In the genomic region with DNA sequence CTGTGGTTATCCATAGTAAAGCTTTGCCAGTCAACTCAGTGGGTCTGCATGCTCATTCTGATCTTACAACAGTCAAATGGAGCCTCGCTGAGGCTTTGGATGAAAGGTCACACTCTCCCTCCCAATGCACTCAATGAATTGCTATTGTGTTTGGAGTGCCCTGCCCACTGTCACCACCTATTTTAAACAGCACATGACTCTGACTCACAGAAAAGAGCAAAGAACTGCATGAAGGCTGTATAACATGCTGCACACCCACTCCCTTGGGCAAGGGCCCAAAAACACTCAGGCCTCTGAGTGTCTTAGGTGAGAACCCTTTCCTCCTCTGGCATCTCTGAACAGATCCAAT, we compare ENCODE assay signal across 8 cellular contexts.
DNase-seq lines count a peak whose midpoint lies in the region; ATAC-seq and TF ChIP-seq lines count a peak whose summit lies in the region.

No MANE protein-coding gene starts in this region.

- H3K27ac ChIP-seq in HCT116 (ENCODE audit: low read depth, low read length) (no peak overlapping the region), layer of hippocampus (ENCODE audit: low read depth, low read length) (peak overlapping the region; percentile 13)

- no peaks in the 10 kb centered on the region for H3K9me3 Mint-ChIP-seq in activated T-helper 1 cell treated with anti-CD3 and anti-CD28 coated beads, Interleukin-12 subunit alpha, Interleukin-12 subunit beta, Interleukin-2, Interleukin-4 antibody, amounts not matched to agents 30 ng/mL and 10 ng/mL and 1 ng/mL, durations not matched to agents 14 hours and 24 hours and 36 hours

- intact Hi-C loops in HCT116 (cut with micrococcal nuclease): no loop called here
- intact Hi-C loops in activated T-helper 1 cell treated with anti-CD3 and anti-CD28 coated beads, Interleukin-12 subunit alpha, Interleukin-12 subunit beta, Interleukin-2, Interleukin-4 antibody, amounts not matched to agents 30 ng/mL and 10 ng/mL and 1 ng/mL, durations not matched to agents 14 hours and 24 hours and 36 hours (cut with micrococcal nuclease): loop anchor here (1.0 kb wide), 2 partner anchors 45 to 73 kb away; no protein-coding TSS in a partner anchor

- TF ChIP-seq CTCF in HCT116 (IDR thresholded peaks at IDR 0.05 in 2 of 3, conservative IDR thresholded peaks at IDR 0.05 in 1 of 3; ENCODE audit: borderline replicate concordance in 1 of 3, insufficient read depth in 1 of 3, low read depth in 2 of 3, low read length in 2 of 3): no peak

- H3K4me1 ChIP-seq in HCT116 (ENCODE audit: control insufficient read depth in 1 of 2, insufficient read depth in 2 of 2, low read length in 2 of 2): peaks cover 9 to 52% of the 10 kb centered on the region in 2 experiments

- no peaks in the 10 kb centered on the region for H3K9me3 ChIP-seq in HCT116 (ENCODE audit: control insufficient read depth in 1 of 2, insufficient read depth in 1 of 2, low read depth in 1 of 2, low read length in 2 of 2)

- H3K4me1 Mint-ChIP-seq in activated T-helper 1 cell treated with anti-CD3 and anti-CD28 coated beads, Interleukin-12 subunit alpha, Interleukin-12 subunit beta, Interleukin-2, Interleukin-4 antibody, amounts not matched to agents 30 ng/mL and 10 ng/mL and 1 ng/mL, durations not matched to agents 14 hours and 24 hours and 36 hours (ENCODE audit: low read depth): no peaks in the 10 kb centered on the region

- RAD21 ChIA-PET in HCT116 (lab: Charles Lee; ENCODE audit: low non-redundant PET in 1 of 2, low total read pairs in 2 of 2, uncharacterized antibody in 2 of 2, unreplicated experiment in 2 of 2): no interaction called here

- no peaks in the 10 kb centered on the region for H4K20me1 ChIP-seq in HCT116 (ENCODE audit: insufficient read depth)

- H3K27me3 Mint-ChIP-seq in activated T-helper 1 cell treated with anti-CD3 and anti-CD28 coated beads, Interleukin-12 subunit alpha, Interleukin-12 subunit beta, Interleukin-2, Interleukin-4 antibody, amounts not matched to agents 30 ng/mL and 10 ng/mL and 1 ng/mL, durations not matched to agents 14 hours and 24 hours and 36 hours (ENCODE audit: insufficient read depth): peaks cover 10% of the 10 kb centered on the region

- ATAC-seq in HCT116 (peak; percentile 84), GM21381 (IDR thresholded peaks at IDR 0.05; ENCODE audit: unreplicated experiment) (no peak), HG03354 (IDR thresholded peaks at IDR 0.05; ENCODE audit: poor library complexity, severe bottlenecking, unreplicated experiment) (no peak)

- H2AFZ ChIP-seq in HCT116 (ENCODE audit: low read depth, low read length, poor library complexity, severe bottlenecking): peak overlapping the region; percentile 24

- no peaks in the 10 kb centered on the region for H3K36me3 ChIP-seq in HCT116 (ENCODE audit: control insufficient read depth in 1 of 2, insufficient read depth in 2 of 2, low read length in 2 of 2)

- H3K4me2 ChIP-seq in HCT116 (ENCODE audit: low read length): peak overlapping the region; percentile 62

- POLR2A ChIA-PET in HCT116 (lab: Charles Lee): interaction anchor here (1.1 kb wide), 1 partner anchor 31 kb away, joined by 3 read pairs; no protein-coding TSS in a partner anchor

- no peak overlapping the region for H3K27ac Mint-ChIP-seq in activated T-helper 1 cell treated with anti-CD3 and anti-CD28 coated beads, Interleukin-12 subunit alpha, Interleukin-12 subunit beta, Interleukin-2, Interleukin-4 antibody, amounts not matched to agents 30 ng/mL and 10 ng/mL and 1 ng/mL, durations not matched to agents 14 hours and 24 hours and 36 hours

- H3K9me2 ChIP-seq in HCT116 (ENCODE audit: insufficient read depth): no peaks in the 10 kb centered on the region

- 0 out of 4 replicates have a peak overlapping the region, but pooled peaks of 1 of the 2 experiments have one; percentile 5 for H3K4me3 ChIP-seq in HCT116 (replicated peaks in 1 of 2; ENCODE audit: low read depth in 1 of 2, low read length in 2 of 2)

- H3K27me3 ChIP-seq in HCT116 (ENCODE audit: insufficient read depth, low read length) (no peaks in the 10 kb centered on the region), layer of hippocampus (ENCODE audit: control insufficient read depth, insufficient read depth, low read length) (no peaks in the 10 kb centered on the region)

- peak; percentile 21; the same call in 1 of the 2 replicates for TF ChIP-seq RAD21 in HCT116 (IDR thresholded peaks at IDR 0.05; ENCODE audit: low read depth)

- H3K4me3 Mint-ChIP-seq in activated T-helper 1 cell treated with anti-CD3 and anti-CD28 coated beads, Interleukin-12 subunit alpha, Interleukin-12 subunit beta, Interleukin-2, Interleukin-4 antibody, amounts not matched to agents 30 ng/mL and 10 ng/mL and 1 ng/mL, durations not matched to agents 14 hours and 24 hours and 36 hours: no peak overlapping the region

- H3K9ac ChIP-seq in HCT116 (ENCODE audit: low read length): no peak overlapping the region; the same call in 1 of the 2 replicates

- DNase-seq in Ammon's horn (ENCODE audit: low spot score) (peak; percentile 19), HCT116 (ENCODE audit: low read depth, low spot score) (peak; percentile 78), SW480 (ENCODE audit: low spot score) (peak; percentile 98), D341Med (ENCODE audit: low spot score) (no peak)
- DNase-seq in activated T-helper 1 cell treated with anti-CD3 and anti-CD28 coated beads, Interleukin-12 subunit alpha, Interleukin-12 subunit beta, Interleukin-2, Interleukin-4 antibody, amounts not matched to agents 30 ng/mL and 10 ng/mL and 1 ng/mL, durations not matched to agents 14 hours and 24 hours and 36 hours (ENCODE audit: low spot score): no peak

- CTCF ChIA-PET in HCT116 (lab: Charles Lee): interaction anchor here (1.2 to 1.3 kb wide), 2 partner anchors 12 to 159 kb away, joined by 3 read pairs; no protein-coding TSS in a partner anchor

- no TSS peak for BruUV-seq in HCT116 (replicated peaks; lab: Mats Ljungman, UMichigan)

- no peaks in the 10 kb centered on the region for H3K79me2 ChIP-seq in HCT116 (ENCODE audit: insufficient read depth, low read length)

- no peaks in the 10 kb centered on the region for H3K36me3 Mint-ChIP-seq in activated T-helper 1 cell treated with anti-CD3 and anti-CD28 coated beads, Interleukin-12 subunit alpha, Interleukin-12 subunit beta, Interleukin-2, Interleukin-4 antibody, amounts not matched to agents 30 ng/mL and 10 ng/mL and 1 ng/mL, durations not matched to agents 14 hours and 24 hours and 36 hours (ENCODE audit: low read depth)

- TF ChIP-seq POLR2A in HCT116 (IDR thresholded peaks at IDR 0.05; ENCODE audit: borderline replicate concordance, extremely low read depth, insufficient read depth, insufficient read length): no peak

TF ChIP-seq in HCT116, 20 proteins besides CTCF, POLR2A, EP300 and RAD21:
- TF ChIP-seq JUND (IDR thresholded peaks at IDR 0.05) (peak; percentile 45; the same call in 1 of the 2 replicates), CBX3 (IDR thresholded peaks at IDR 0.05; ENCODE audit: low read depth) (peak; percentile 85), SP1 (IDR thresholded peaks at IDR 0.05; ENCODE audit: low read depth) (peak; percentile 60), FOSL1 (IDR thresholded peaks at IDR 0.05; ENCODE audit: low read depth) (peak; percentile 64), EZH2 (IDR thresholded peaks at IDR 0.05) (no peak), EGR1 (IDR thresholded peaks at IDR 0.05; ENCODE audit: low read depth) (peak; percentile 81)
- TF ChIP-seq, protein P1, sequence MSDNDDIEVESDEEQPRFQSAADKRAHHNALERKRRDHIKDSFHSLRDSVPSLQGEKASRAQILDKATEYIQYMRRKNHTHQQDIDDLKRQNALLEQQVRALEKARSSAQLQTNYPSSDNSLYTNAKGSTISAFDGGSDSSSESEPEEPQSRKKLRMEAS (IDR thresholded peaks at IDR 0.05): peak; percentile 87
- TF ChIP-seq, protein P2, sequence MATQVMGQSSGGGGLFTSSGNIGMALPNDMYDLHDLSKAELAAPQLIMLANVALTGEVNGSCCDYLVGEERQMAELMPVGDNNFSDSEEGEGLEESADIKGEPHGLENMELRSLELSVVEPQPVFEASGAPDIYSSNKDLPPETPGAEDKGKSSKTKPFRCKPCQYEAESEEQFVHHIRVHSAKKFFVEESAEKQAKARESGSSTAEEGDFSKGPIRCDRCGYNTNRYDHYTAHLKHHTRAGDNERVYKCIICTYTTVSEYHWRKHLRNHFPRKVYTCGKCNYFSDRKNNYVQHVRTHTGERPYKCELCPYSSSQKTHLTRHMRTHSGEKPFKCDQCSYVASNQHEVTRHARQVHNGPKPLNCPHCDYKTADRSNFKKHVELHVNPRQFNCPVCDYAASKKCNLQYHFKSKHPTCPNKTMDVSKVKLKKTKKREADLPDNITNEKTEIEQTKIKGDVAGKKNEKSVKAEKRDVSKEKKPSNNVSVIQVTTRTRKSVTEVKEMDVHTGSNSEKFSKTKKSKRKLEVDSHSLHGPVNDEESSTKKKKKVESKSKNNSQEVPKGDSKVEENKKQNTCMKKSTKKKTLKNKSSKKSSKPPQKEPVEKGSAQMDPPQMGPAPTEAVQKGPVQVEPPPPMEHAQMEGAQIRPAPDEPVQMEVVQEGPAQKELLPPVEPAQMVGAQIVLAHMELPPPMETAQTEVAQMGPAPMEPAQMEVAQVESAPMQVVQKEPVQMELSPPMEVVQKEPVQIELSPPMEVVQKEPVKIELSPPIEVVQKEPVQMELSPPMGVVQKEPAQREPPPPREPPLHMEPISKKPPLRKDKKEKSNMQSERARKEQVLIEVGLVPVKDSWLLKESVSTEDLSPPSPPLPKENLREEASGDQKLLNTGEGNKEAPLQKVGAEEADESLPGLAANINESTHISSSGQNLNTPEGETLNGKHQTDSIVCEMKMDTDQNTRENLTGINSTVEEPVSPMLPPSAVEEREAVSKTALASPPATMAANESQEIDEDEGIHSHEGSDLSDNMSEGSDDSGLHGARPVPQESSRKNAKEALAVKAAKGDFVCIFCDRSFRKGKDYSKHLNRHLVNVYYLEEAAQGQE (IDR thresholded peaks at IDR 0.05; ENCODE audit: low read depth): no peak
- TF ChIP-seq, protein P3, sequence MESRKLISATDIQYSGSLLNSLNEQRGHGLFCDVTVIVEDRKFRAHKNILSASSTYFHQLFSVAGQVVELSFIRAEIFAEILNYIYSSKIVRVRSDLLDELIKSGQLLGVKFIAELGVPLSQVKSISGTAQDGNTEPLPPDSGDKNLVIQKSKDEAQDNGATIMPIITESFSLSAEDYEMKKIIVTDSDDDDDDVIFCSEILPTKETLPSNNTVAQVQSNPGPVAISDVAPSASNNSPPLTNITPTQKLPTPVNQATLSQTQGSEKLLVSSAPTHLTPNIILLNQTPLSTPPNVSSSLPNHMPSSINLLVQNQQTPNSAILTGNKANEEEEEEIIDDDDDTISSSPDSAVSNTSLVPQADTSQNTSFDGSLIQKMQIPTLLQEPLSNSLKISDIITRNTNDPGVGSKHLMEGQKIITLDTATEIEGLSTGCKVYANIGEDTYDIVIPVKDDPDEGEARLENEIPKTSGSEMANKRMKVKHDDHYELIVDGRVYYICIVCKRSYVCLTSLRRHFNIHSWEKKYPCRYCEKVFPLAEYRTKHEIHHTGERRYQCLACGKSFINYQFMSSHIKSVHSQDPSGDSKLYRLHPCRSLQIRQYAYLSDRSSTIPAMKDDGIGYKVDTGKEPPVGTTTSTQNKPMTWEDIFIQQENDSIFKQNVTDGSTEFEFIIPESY (IDR thresholded peaks at IDR 0.05; ENCODE audit: extremely low read depth, insufficient replicate concordance, low read length): no peak

Comparison
In these comparisons a context has a peak if more than half of its experiments do, and no peak if none do; other contexts are left out.
1. DNase-seq: peak in Ammon's horn (single experiment), HCT116 (single experiment) and SW480 (single experiment); none in activated T-helper 1 cell treated with anti-CD3 and anti-CD28 coated beads, Interleukin-12 subunit alpha, Interleukin-12 subunit beta, Interleukin-2, Interleukin-4 antibody, amounts not matched to agents 30 ng/mL and 10 ng/mL and 1 ng/mL, durations not matched to agents 14 hours and 24 hours and 36 hours (single experiment) and D341Med (single experiment).